12 cellular contexts compared by ENCODE assay signal in genomic region chr2:105102963-105103421, GRCh38.
A peak's percentile ranks its signal among the peaks of the same experiment; 100 is the strongest.
DNase-seq lines count a peak whose midpoint lies in the region; ATAC-seq and TF ChIP-seq lines count a peak whose summit lies in the region.
"Had no signal": no experiment of that assay in that cellular context is flagged by ENCODE, and none has a peak within 500 bp of the region (broad histone marks: within the 10 kb centered on the region; RNA-seq: fewer than 3 reads in every experiment).

No MANE protein-coding gene starts in this region.

- H2BK120ac ChIP-seq in trophoblast cell (ENCODE audit: insufficient read depth, low read length, poor library complexity): peak overlapping the region; percentile 43

- peak overlapping the region; percentile 29 for H3K4me2 ChIP-seq in trophoblast cell (ENCODE audit: low read length)

- no peak overlapping the region for H3K9ac ChIP-seq in trophoblast cell (ENCODE audit: low read length)

- peaks cover 1% of the 10 kb centered on the region for H3K27me3 Mint-ChIP-seq in endothelial cell (ENCODE audit: unreplicated experiment)
- H3K27me3 Mint-ChIP-seq: activated naive CD8-positive, alpha-beta T cell treated with anti-CD3 and anti-CD28 coated beads, Interleukin-2, amount 10 ng/mL, durations not matched to agents 7 days and 5 days had no signal

- no peak overlapping the region for H3K23ac ChIP-seq in trophoblast cell (ENCODE audit: low read length)

- no peak for ATAC-seq in HG03196 (IDR thresholded peaks at IDR 0.05; ENCODE audit: unreplicated experiment)
- ATAC-seq: left lobe of liver had no signal

- no peak overlapping the region for H3K4ac ChIP-seq in trophoblast cell (ENCODE audit: low read depth, low read length)

- H3K4me1 Mint-ChIP-seq in endothelial cell (ENCODE audit: unreplicated experiment): peaks cover 13% of the 10 kb centered on the region
- H3K4me1 Mint-ChIP-seq: activated naive CD8-positive, alpha-beta T cell treated with anti-CD3 and anti-CD28 coated beads, Interleukin-2, amount 10 ng/mL, durations not matched to agents 7 days and 5 days had no signal

- peak overlapping the region; percentile 41 for H3K27ac ChIP-seq in trophoblast cell (ENCODE audit: low read depth, low read length)
- H3K27ac ChIP-seq: vagina had no signal

- H3K9me3 ChIP-seq in trophoblast cell (ENCODE audit: insufficient read depth, low read depth, low read length): peaks cover 3% of the 10 kb centered on the region
- H3K9me3 ChIP-seq: vagina had no signal

- H3K79me2 ChIP-seq in trophoblast cell (ENCODE audit: control insufficient read depth, insufficient read depth, low read length, poor library complexity): no peaks in the 10 kb centered on the region

- peak overlapping the region; percentile 39 for H2BK12ac ChIP-seq in trophoblast cell (ENCODE audit: low read length)

- no peak overlapping the region for H3K4me3 ChIP-seq in trophoblast cell (ENCODE audit: low read depth, low read length)
- H3K4me3 ChIP-seq: vagina had no signal

- no peak overlapping the region for H4K12ac ChIP-seq in trophoblast cell (ENCODE audit: low read depth, low read length)

- peaks cover 11% of the 10 kb centered on the region for H3K79me1 ChIP-seq in trophoblast cell (ENCODE audit: low read length)

- peak overlapping the region; percentile 47 for H4K8ac ChIP-seq in trophoblast cell (ENCODE audit: low read depth, low read length)

- H3K18ac ChIP-seq in trophoblast cell (ENCODE audit: low read length): no peak overlapping the region

- no peak overlapping the region for H3K27ac Mint-ChIP-seq in endothelial cell (ENCODE audit: unreplicated experiment)
- H3K27ac Mint-ChIP-seq: activated naive CD8-positive, alpha-beta T cell treated with anti-CD3 and anti-CD28 coated beads, Interleukin-2, amount 10 ng/mL, durations not matched to agents 7 days and 5 days had no signal

- peaks cover 7 to 8% of the 10 kb centered on the region in 2 experiments for H3K4me1 ChIP-seq in trophoblast cell (ENCODE audit: control insufficient read depth in 1 of 2, insufficient read depth in 2 of 2, low read length in 2 of 2)
- H3K4me1 ChIP-seq: vagina had no signal

- peaks cover 14% of the 10 kb centered on the region for H3K36me3 Mint-ChIP-seq in endothelial cell (ENCODE audit: low read depth, unreplicated experiment)

- TF ChIP-seq CTCF in endothelial cell (IDR thresholded peaks at IDR 0.05; ENCODE audit: unreplicated experiment): no peak

- H3K9me3 Mint-ChIP-seq in endothelial cell (ENCODE audit: unreplicated experiment): no peaks in the 10 kb centered on the region
- H3K9me3 Mint-ChIP-seq: activated naive CD8-positive, alpha-beta T cell treated with anti-CD3 and anti-CD28 coated beads, Interleukin-2, amount 10 ng/mL, durations not matched to agents 7 days and 5 days had no signal

- peak overlapping the region; percentile 41 for H2AFZ ChIP-seq in trophoblast cell (ENCODE audit: insufficient read depth, low read length, poor library complexity)

- peak overlapping the region; percentile 12 for H2BK5ac ChIP-seq in trophoblast cell (ENCODE audit: low read depth, low read length, poor library complexity)

- peak overlapping the region; percentile 13 for H3K4me3 Mint-ChIP-seq in endothelial cell (ENCODE audit: unreplicated experiment)
- H3K4me3 Mint-ChIP-seq: activated naive CD8-positive, alpha-beta T cell treated with anti-CD3 and anti-CD28 coated beads, Interleukin-2, amount 10 ng/mL, durations not matched to agents 7 days and 5 days had no signal

- H3K27me3 ChIP-seq in trophoblast cell (ENCODE audit: insufficient read depth, low read length): no peaks in the 10 kb centered on the region
- H3K27me3 ChIP-seq: vagina had no signal

- WGBS in trophoblast cell (ENCODE audit: extremely low coverage, insufficient coverage, insufficient read length): no CpG with 5 or more reads among the region's 13 CpGs

- H3K36me3 ChIP-seq in trophoblast cell (ENCODE audit: control insufficient read depth in 1 of 2, insufficient read depth in 2 of 2, low read length in 2 of 2): peaks cover 3 to 5% of the 10 kb centered on the region in 2 experiments

- DNase-seq in NCI-H2171 treated with DMSO at 0.1 percent for 48 hours (lab: John Stamatoyannopoulos, UW): peak; percentile 65
- DNase-seq in NCI-H2171 (lab: John Stamatoyannopoulos, UW): no peak
- peak; percentile 70 for DNase-seq in NCI-H2107 treated with DMSO at 0.1 percent for 48 hours (lab: John Stamatoyannopoulos, UW; ENCODE audit: unreplicated experiment)
- no peak for DNase-seq in endothelial cell (ENCODE audit: low spot score)
- DNase-seq in trophoblast cell: peak; percentile 90 to 91
- no peak for DNase-seq in CD1c-positive myeloid dendritic cell (ENCODE audit: extremely low spot score)
- DNase-seq in stimulated activated CD4-positive, alpha-beta T cell treated with anti-CD3 and anti-CD28 coated beads, Interleukin-4, amount 100 ng/mL, for 24 hours: no peak
- DNase-seq: activated naive CD8-positive, alpha-beta T cell treated with anti-CD3 and anti-CD28 coated beads, Interleukin-2, amount 10 ng/mL, durations not matched to agents 7 days and 5 days; NCI-H1417 treated with DMSO at 0.1 percent for 48 hours had no signal

- peak overlapping the region; percentile 63 for H4K91ac ChIP-seq in trophoblast cell (ENCODE audit: low read depth, low read length)

- no peak overlapping the region for H2AK5ac ChIP-seq in trophoblast cell (ENCODE audit: low read length)

- H3K14ac ChIP-seq in trophoblast cell (ENCODE audit: low read length): peak overlapping the region; percentile 38

Comparison
In these comparisons a context has a peak if more than half of its experiments do, and no peak if none do; other contexts are left out.
1. DNase-seq: peak in NCI-H2171 treated with DMSO at 0.1 percent for 48 hours (single experiment), NCI-H2107 treated with DMSO at 0.1 percent for 48 hours (single experiment) and trophoblast cell (2 of 2); none in NCI-H2171 (single experiment), endothelial cell (single experiment), CD1c-positive myeloid dendritic cell (single experiment) and stimulated activated CD4-positive, alpha-beta T cell treated with anti-CD3 and anti-CD28 coated beads, Interleukin-4, amount 100 ng/mL, for 24 hours (single experiment).